20 cellular contexts compared by ENCODE assay signal in genomic region chr2:60492550-60492949, GRCh38.
A peak's percentile ranks its signal among the peaks of the same experiment; 100 is the strongest.
DNase-seq lines count a peak whose midpoint lies in the region; ATAC-seq, FAIRE-seq and TF ChIP-seq lines count a peak whose summit lies in the region.
"Had no signal": no experiment of that assay in that cellular context is flagged by ENCODE, and none has a peak within 500 bp of the region (broad histone marks: within the 10 kb centered on the region; RNA-seq: fewer than 3 reads in every experiment).

No MANE protein-coding gene starts in this region.

- no peak overlapping the region for H2AFZ ChIP-seq in Karpas-422 (ENCODE audit: low read length)
- H2AFZ ChIP-seq: GM23338 had no signal

- peaks cover 45% of the 10 kb centered on the region for H3K36me3 Mint-ChIP-seq in stimulated activated memory B cell treated with anti-CD40 and anti-IgM and Interleukin-4, amounts not matched to agents 10 μg/mL and 1 μg/mL and 100 μg/mL, for 72 hours
- H3K36me3 Mint-ChIP-seq: CD8-positive, alpha-beta memory T cell had no signal

- DNase-seq in GM12892 (ENCODE audit: insufficient read length), result no peak
- DNase-seq in Karpas-422, result no peak
- no peak for DNase-seq in NCI-H748 (lab: John Stamatoyannopoulos, UW; ENCODE audit: unreplicated experiment)
- DNase-seq in NCI-H1417 (lab: John Stamatoyannopoulos, UW), result no peak
- DNase-seq: ACHN; CD8-positive, alpha-beta memory T cell; GF-D8; IMR-90; MV-4-11; NCI-H1436; NCI-H2081; NCI-H526; NK-92 treated with Interleukin-12 subunit alpha and Interleukin-12 subunit beta, amount 100 ng/mL, for 24 hours; SK-N-SH had no signal

- no peaks in the 10 kb centered on the region for H3K9me2 ChIP-seq in Karpas-422 (replicated peaks; ENCODE audit: insufficient read depth, low read length)
- H3K9me2 ChIP-seq: SK-N-SH had no signal

- H3K27ac ChIP-seq in Karpas-422 (ENCODE audit: low read length), result peak overlapping the region; percentile 78

- no peaks in the 10 kb centered on the region for H3K27me3 ChIP-seq in Karpas-422 (ENCODE audit: low read length)

- H3K4me2 ChIP-seq in Karpas-422 (ENCODE audit: low read depth, low read length, poor library complexity, severe bottlenecking), result no peak overlapping the region
- H3K4me2 ChIP-seq: GM23338, SK-N-SH had no signal

- peaks cover 5% of the 10 kb centered on the region; the same call in 1 of the 2 replicates for H3K36me3 ChIP-seq in Karpas-422 (ENCODE audit: insufficient read depth, low read length)

- H3K9me3 ChIP-seq in Karpas-422 (ENCODE audit: low read length), result no peaks in the 10 kb centered on the region
- H3K9me3 ChIP-seq: SK-N-SH had no signal

- peak overlapping the region; percentile 65 for H3K4me3 Mint-ChIP-seq in stimulated activated memory B cell treated with anti-CD40 and anti-IgM and Interleukin-4, amounts not matched to agents 10 μg/mL and 1 μg/mL and 100 μg/mL, for 72 hours
- H3K4me3 Mint-ChIP-seq: CD8-positive, alpha-beta memory T cell; GM23338; T-helper 1 cell treated with Interleukin-12 subunit alpha and Interleukin-12 subunit beta and Interleukin-4 antibody, amounts not matched to agents 30 μg/mL and 1 μg/mL, for 36 hours had no signal

- H3K4me3 ChIP-seq in Karpas-422 (ENCODE audit: low read length), result no peak overlapping the region
- H3K4me3 ChIP-seq: GM23338 had no signal

- FAIRE-seq in GM12892 (lab: Jason Lieb, UNC), result peak; percentile 74
- FAIRE-seq: GM19239 had no signal

- H3K79me2 ChIP-seq in Karpas-422 (ENCODE audit: low read length), result peaks cover 100% of the 10 kb centered on the region

- no peaks in the 10 kb centered on the region for H3K27me3 Mint-ChIP-seq in stimulated activated memory B cell treated with anti-CD40 and anti-IgM and Interleukin-4, amounts not matched to agents 10 μg/mL and 1 μg/mL and 100 μg/mL, for 72 hours

- no peaks in the 10 kb centered on the region for H3K9me3 Mint-ChIP-seq in stimulated activated memory B cell treated with anti-CD40 and anti-IgM and Interleukin-4, amounts not matched to agents 10 μg/mL and 1 μg/mL and 100 μg/mL, for 72 hours
- H3K9me3 Mint-ChIP-seq: GM23338; T-helper 1 cell treated with Interleukin-12 subunit alpha and Interleukin-12 subunit beta and Interleukin-4 antibody, amounts not matched to agents 30 μg/mL and 1 μg/mL, for 36 hours had no signal

- H3K4me1 ChIP-seq in Karpas-422 (ENCODE audit: low read length), result peaks cover 97% of the 10 kb centered on the region

- H3K27ac Mint-ChIP-seq in stimulated activated memory B cell treated with anti-CD40 and anti-IgM and Interleukin-4, amounts not matched to agents 10 μg/mL and 1 μg/mL and 100 μg/mL, for 72 hours, result peak overlapping the region; percentile 88
- H3K27ac Mint-ChIP-seq: GM23338; T-helper 1 cell treated with Interleukin-12 subunit alpha and Interleukin-12 subunit beta and Interleukin-4 antibody, amounts not matched to agents 30 μg/mL and 1 μg/mL, for 36 hours had no signal

- H3K9ac ChIP-seq in Karpas-422 (ENCODE audit: low read length), result no peak overlapping the region
- H3K9ac ChIP-seq: SK-N-SH had no signal

- H4K20me1 ChIP-seq in Karpas-422 (ENCODE audit: insufficient read depth, low read depth, low read length), result peaks cover 11% of the 10 kb centered on the region

- no peak for TF ChIP-seq POLR2A in GM12892 (IDR thresholded peaks at IDR 0.05; ENCODE audit: low read depth, low read length)

- ATAC-seq in GM19324 (IDR thresholded peaks at IDR 0.05; ENCODE audit: low FRiP score, unreplicated experiment), result peak; percentile 50
- peak; percentile 93 for ATAC-seq in stimulated activated memory B cell treated with anti-CD40 and anti-IgM and Interleukin-4, amounts not matched to agents 10 μg/mL and 1 μg/mL and 100 μg/mL, for 72 hours
- ATAC-seq in GM19455 (IDR thresholded peaks at IDR 0.05; ENCODE audit: unreplicated experiment), result no peak
- ATAC-seq: GM23338 had no signal

- H3K4me1 Mint-ChIP-seq in stimulated activated memory B cell treated with anti-CD40 and anti-IgM and Interleukin-4, amounts not matched to agents 10 μg/mL and 1 μg/mL and 100 μg/mL, for 72 hours, result peaks cover 94% of the 10 kb centered on the region
- H3K4me1 Mint-ChIP-seq: CD8-positive, alpha-beta memory T cell had no signal
